ENCODE assay signal across 14 cellular contexts in the genomic region with DNA sequence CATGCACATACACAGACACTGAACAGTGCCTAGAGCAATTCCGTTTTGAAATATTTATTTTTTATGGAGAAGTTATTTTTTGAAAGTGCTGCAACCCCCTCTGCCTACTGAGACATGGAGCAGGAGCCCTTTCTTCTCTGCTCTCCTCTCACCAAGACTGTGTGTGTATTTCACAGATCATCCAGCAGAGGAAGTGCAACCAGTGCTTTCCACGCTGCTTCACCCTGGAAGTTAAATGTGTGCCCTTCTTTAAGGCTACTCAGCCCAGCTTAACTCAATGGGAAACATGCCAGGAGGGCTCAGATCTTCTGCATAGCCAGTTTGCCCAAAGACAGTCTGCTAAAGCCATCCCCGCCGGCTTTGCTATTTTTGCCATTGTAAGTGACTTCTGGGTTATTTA.
DNase-seq lines count a peak whose midpoint lies in the region; ATAC-seq, FAIRE-seq and TF ChIP-seq lines count a peak whose summit lies in the region.
"Had no signal": no experiment of that assay in that cellular context is flagged by ENCODE, and none has a peak within 500 bp of the region (broad histone marks: within the 10 kb centered on the region; RNA-seq: fewer than 3 reads in every experiment).

No MANE protein-coding gene starts in this region.

- H3K4me1 Mint-ChIP-seq in T-helper 17 cell = no peaks in the 10 kb centered on the region

- no peak overlapping the region for H2BK15ac ChIP-seq in IMR-90 (ENCODE audit: low read depth, low read length)

- peak; percentile 65 for ATAC-seq in IMR-90 (ENCODE audit: low read depth)
- no peak for ATAC-seq in T-helper 17 cell
- ATAC-seq in HG03354 (IDR thresholded peaks at IDR 0.05; ENCODE audit: poor library complexity, severe bottlenecking, unreplicated experiment) = no peak
- ATAC-seq: HCT116 had no signal

- H2AK5ac ChIP-seq in IMR-90 (ENCODE audit: low read depth, low read length) = no peak overlapping the region

- no peak overlapping the region for H3K56ac ChIP-seq in IMR-90 (ENCODE audit: extremely low read depth, insufficient read depth, low read length)

- DNase-seq in IMR-90 (peak; percentile 40), amniotic epithelial cell (ENCODE audit: low read depth) (peak; percentile 35), keratinocyte (ENCODE audit: low read depth, low spot score) (no peak), NCI-H146 (lab: John Stamatoyannopoulos, UW) (no peak), globus pallidus (ENCODE audit: low spot score) (no peak), T-helper 17 cell (no peak)
- DNase-seq: activated T-cell treated with anti-CD3 and anti-CD28 coated beads, Interleukin-2, amount 50 U/mL, for 24 hours; lower lobe of right lung had no signal

- TF ChIP-seq RAD21 in IMR-90 (IDR thresholded peaks at IDR 0.05; ENCODE audit: low read length) = peak; percentile 29; the same call in 1 of the 2 replicates

- no peaks in the 10 kb centered on the region for H3K79me1 ChIP-seq in IMR-90 (ENCODE audit: low read depth in 1 of 2, low read length in 2 of 2)

- H3K79me2 ChIP-seq in ACC112 (ENCODE audit: control insufficient read depth, insufficient read depth, low read length, unreplicated experiment) (no peaks in the 10 kb centered on the region), keratinocyte (ENCODE audit: control insufficient read depth, insufficient read depth, low read length) (no peaks in the 10 kb centered on the region)

- TF ChIP-seq CTCF in IMR-90 (conservative IDR thresholded peaks at IDR 0.05; ENCODE audit: low read depth, low read length) = 0 out of 2 replicates have a peak, but pooled peaks have one; percentile 16
- peak; percentile 25 to 48 (median 42) for TF ChIP-seq CTCF in keratinocyte (optimal IDR thresholded peaks at IDR 0.05 in 1 of 3, IDR thresholded peaks at IDR 0.05 in 1 of 3, conservative IDR thresholded peaks at IDR 0.05 in 1 of 3; ENCODE audit: extremely low read depth in 1 of 3, insufficient read depth in 2 of 3, low read length in 3 of 3)

- intact Hi-C loops in IMR-90 (cut with micrococcal nuclease) = loop anchor here (5.0 kb wide), 1 partner anchor 604 kb away; the partner anchor contains the start of gene TLE1

- H3K9ac ChIP-seq in IMR-90 (ENCODE audit: low read depth, low read length) (no peak overlapping the region), keratinocyte (ENCODE audit: control insufficient read depth, extremely low read depth, insufficient read depth, low read length) (no peak overlapping the region)
- H3K9ac ChIP-seq: BLaER1 treated with 17β-estradiol and CSF1 and Interleukin-3, amounts not matched to agents 10 nM and 100 nM had no signal

- no peak overlapping the region for H3K4ac ChIP-seq in IMR-90 (ENCODE audit: low read depth, low read length)

- BruUV-seq in IMR-90 (replicated peaks; lab: Mats Ljungman, UMichigan) = no TSS peak

- H3K27ac Mint-ChIP-seq in T-helper 17 cell = no peak overlapping the region
- H3K27ac Mint-ChIP-seq: activated T-cell treated with anti-CD3 and anti-CD28 coated beads, Interleukin-2, amount 50 U/mL, for 24 hours; stimulated activated naive CD8-positive, alpha-beta T cell treated with anti-CD3 and anti-CD28 coated beads, Interleukin-15, Interleukin-2, amounts not matched to agents 100 ng/mL and 50 ng/mL, for 24 hours; T-helper 2 cell treated with Interferon-gamma antibody and Interleukin-4, amounts not matched to agents 5 μg/mL and 100 μg/mL, for 36 hours had no signal

- no peak overlapping the region for H2BK20ac ChIP-seq in IMR-90 (ENCODE audit: low read depth, low read length)

- H4K20me1 ChIP-seq in IMR-90 (ENCODE audit: insufficient read depth, low read length) (no peaks in the 10 kb centered on the region), keratinocyte (ENCODE audit: control insufficient read depth, extremely low read depth, insufficient read depth, low read length) (no peaks in the 10 kb centered on the region)
- H4K20me1 ChIP-seq: BLaER1 treated with 17β-estradiol and CSF1 and Interleukin-3, amounts not matched to agents 10 nM and 100 nM had no signal

- H3K18ac ChIP-seq in IMR-90 (ENCODE audit: low read depth, low read length) = no peak overlapping the region

- H4K8ac ChIP-seq in IMR-90 (ENCODE audit: low read depth in 2 of 2, low read length in 2 of 2) = no peak overlapping the region

- H2BK120ac ChIP-seq in IMR-90 (ENCODE audit: low read depth, low read length) = no peak overlapping the region

- peak; percentile 23 for FAIRE-seq in keratinocyte (lab: Jason Lieb, UNC)

- H3K36me3 ChIP-seq in ACC112 (ENCODE audit: insufficient read depth, low read length) (no peaks in the 10 kb centered on the region), IMR-90 (ENCODE audit: control insufficient read depth, insufficient read depth, low read length) (no peaks in the 10 kb centered on the region), keratinocyte (ENCODE audit: control insufficient read depth in 2 of 2, extremely low read depth in 1 of 2, insufficient read depth in 2 of 2, low read length in 2 of 2) (no peaks in the 10 kb centered on the region)
- H3K36me3 ChIP-seq: BLaER1 treated with 17β-estradiol and CSF1 and Interleukin-3, amounts not matched to agents 10 nM and 100 nM; lower lobe of right lung had no signal

- H3K27ac ChIP-seq in ACC112 (ENCODE audit: low read depth, low read length) (peak overlapping the region; percentile 60), IMR-90 (ENCODE audit: insufficient read depth, low read length) (no peak overlapping the region), keratinocyte (ENCODE audit: control insufficient read depth, insufficient read depth, low read length) (no peak overlapping the region)
- H3K27ac ChIP-seq: BLaER1 treated with 17β-estradiol and CSF1 and Interleukin-3, amounts not matched to agents 10 nM and 100 nM; lower lobe of right lung had no signal

- no peak overlapping the region for H3K4me3 Mint-ChIP-seq in T-helper 17 cell
- H3K4me3 Mint-ChIP-seq: activated T-cell treated with anti-CD3 and anti-CD28 coated beads, Interleukin-2, amount 50 U/mL, for 24 hours; stimulated activated naive CD8-positive, alpha-beta T cell treated with anti-CD3 and anti-CD28 coated beads, Interleukin-15, Interleukin-2, amounts not matched to agents 100 ng/mL and 50 ng/mL, for 24 hours; T-helper 2 cell treated with Interferon-gamma antibody and Interleukin-4, amounts not matched to agents 5 μg/mL and 100 μg/mL, for 36 hours had no signal

- POLR2A ChIA-PET in IMR-90 (lab: Charles Lee; ENCODE audit: unreplicated experiment) = no interaction called here

- H3K4me2 ChIP-seq in IMR-90 (ENCODE audit: low read depth, low read length) = no peak overlapping the region
- H3K4me2 ChIP-seq in keratinocyte (ENCODE audit: control insufficient read depth, extremely low read depth, insufficient read depth, low read depth, low read length) = no peak overlapping the region

- WGBS in IMR-90 (ENCODE audit: extremely low coverage in 2 of 2, insufficient read length in 1 of 2), 2 experiments = 50% methylated on average over 1 of the region's 4 CpGs; no CpG with 5 or more reads in 1 of the 2 experiments

- H3K14ac ChIP-seq in IMR-90 (replicated peaks; ENCODE audit: low read depth, low read length) = no peak overlapping the region

- H3K27me3 ChIP-seq in ACC112 (ENCODE audit: insufficient read depth, low read length) (no peaks in the 10 kb centered on the region), IMR-90 (ENCODE audit: control insufficient read depth, insufficient read depth, low read length) (no peaks in the 10 kb centered on the region; the same call in 1 of the 2 replicates), keratinocyte (ENCODE audit: control insufficient read depth, extremely low read depth, insufficient read depth, low read length) (no peaks in the 10 kb centered on the region)
- H3K27me3 ChIP-seq: BLaER1 treated with 17β-estradiol and CSF1 and Interleukin-3, amounts not matched to agents 10 nM and 100 nM had no signal

- CTCF ChIA-PET in IMR-90 (lab: Yijun Ruan, JAX) = no interaction called here

- H3K4me1 ChIP-seq in ACC112 (ENCODE audit: control insufficient read depth, insufficient read depth, low read length, unreplicated experiment) (peaks cover 22% of the 10 kb centered on the region), IMR-90 (ENCODE audit: control insufficient read depth, insufficient read depth, low read length) (peaks cover 2% of the 10 kb centered on the region; the same call in 1 of the 2 replicates), keratinocyte (ENCODE audit: control insufficient read depth, extremely low read depth, insufficient read depth, low read length) (peaks cover 4% of the 10 kb centered on the region)
- H3K4me1 ChIP-seq: lower lobe of right lung had no signal

- in situ Hi-C loops in IMR-90 (cut with MboI; ENCODE audit: low sequenced_read_pairs) = no loop called here

- H3K36me3 Mint-ChIP-seq in T-helper 17 cell (ENCODE audit: low read depth) = no peaks in the 10 kb centered on the region

- no peak overlapping the region for H3K4me3 ChIP-seq in ACC112 (ENCODE audit: low read depth, low read length)
- no peak overlapping the region for H3K4me3 ChIP-seq in IMR-90 (ENCODE audit: insufficient read depth, low read depth, low read length)
- no peak overlapping the region for H3K4me3 ChIP-seq in keratinocyte (ENCODE audit: control insufficient read depth in 2 of 3, extremely low read depth in 1 of 3, insufficient read depth in 2 of 3, low read depth in 1 of 3, low read length in 3 of 3)
- H3K4me3 ChIP-seq: BLaER1 treated with 17β-estradiol and CSF1 and Interleukin-3, amounts not matched to agents 10 nM and 100 nM; lower lobe of right lung had no signal

- no peak overlapping the region for H2BK5ac ChIP-seq in IMR-90 (ENCODE audit: low read depth, low read length, poor library complexity, severe bottlenecking)

- H4K5ac ChIP-seq in IMR-90 (ENCODE audit: low read depth, low read length) = no peak overlapping the region

- no peak overlapping the region for H3K23ac ChIP-seq in IMR-90 (ENCODE audit: low read depth, low read length)

- no peaks in the 10 kb centered on the region for H3K9me1 ChIP-seq in IMR-90 (ENCODE audit: insufficient read depth, low read length)
- H3K9me1 ChIP-seq in keratinocyte (ENCODE audit: control insufficient read depth, extremely low read depth, insufficient read depth, low read length) = no peaks in the 10 kb centered on the region

- no peak overlapping the region for H2AK9ac ChIP-seq in IMR-90 (replicated peaks; ENCODE audit: low read depth, low read length, poor library complexity)

- H3K9me3 ChIP-seq in IMR-90 (ENCODE audit: control insufficient read depth, insufficient read depth, low read length) (no peaks in the 10 kb centered on the region), keratinocyte (ENCODE audit: control insufficient read depth, low read depth, low read length) (no peaks in the 10 kb centered on the region), T-helper 17 cell (ENCODE audit: control insufficient read depth, low read length, poor library complexity, severe bottlenecking) (no peaks in the 10 kb centered on the region)
- H3K9me3 ChIP-seq: BLaER1 treated with 17β-estradiol and CSF1 and Interleukin-3, amounts not matched to agents 10 nM and 100 nM; lower lobe of right lung had no signal

- H4K91ac ChIP-seq in IMR-90 (ENCODE audit: insufficient read depth, low read depth, low read length) = no peak overlapping the region

- H2AFZ ChIP-seq in ACC112 (ENCODE audit: low read length, unreplicated experiment) (peak overlapping the region; percentile 15), IMR-90 (replicated peaks; ENCODE audit: low read length, poor library complexity) (peak overlapping the region; percentile 4), keratinocyte (ENCODE audit: control insufficient read depth, low read length) (no peak overlapping the region)

- no peaks in the 10 kb centered on the region for H3K27me3 Mint-ChIP-seq in T-helper 17 cell
- H3K27me3 Mint-ChIP-seq: activated T-cell treated with anti-CD3 and anti-CD28 coated beads, Interleukin-2, amount 50 U/mL, for 24 hours; stimulated activated naive CD8-positive, alpha-beta T cell treated with anti-CD3 and anti-CD28 coated beads, Interleukin-15, Interleukin-2, amounts not matched to agents 100 ng/mL and 50 ng/mL, for 24 hours had no signal

- no peak for TF ChIP-seq POLR2A in IMR-90 (IDR thresholded peaks at IDR 0.05; ENCODE audit: low read depth, low read length)

- dilution Hi-C loops in IMR-90 (cut with HindIII; ENCODE audit: low sequenced_read_pairs, unreplicated experiment) = no loop called here
- dilution Hi-C loops in keratinocyte (cut with MboI; ENCODE audit: extremely low pct_ligation_motif_present, low sequenced_read_pairs) = no loop called here

Comparison
In these comparisons a context has a peak if more than half of its experiments do, and no peak if none do; other contexts are left out.
1. DNase-seq: peak in IMR-90 (single experiment) and amniotic epithelial cell (single experiment); none in keratinocyte (single experiment), NCI-H146 (single experiment), globus pallidus (single experiment) and T-helper 17 cell (0 of 3).